Comparison of ENCODE assay signal across 14 cellular contexts in genomic region chr12:857611-858010, GRCh38.
DNase-seq lines count a peak whose midpoint lies in the region; ATAC-seq, FAIRE-seq and TF ChIP-seq lines count a peak whose summit lies in the region.
"Had no signal": no experiment of that assay in that cellular context is flagged by ENCODE, and none has a peak within 500 bp of the region (broad histone marks: within the 10 kb centered on the region; RNA-seq: fewer than 3 reads in every experiment).

No MANE protein-coding gene starts in this region.

- H3K9me3 ChIP-seq in breast epithelium (no peaks in the 10 kb centered on the region), astrocyte (ENCODE audit: insufficient read depth, low read depth, low read length) (no peaks in the 10 kb centered on the region), tibial artery (no peaks in the 10 kb centered on the region), pancreas (no peaks in the 10 kb centered on the region)
- H3K9me3 ChIP-seq: BLaER1 treated with 17β-estradiol and CSF1 and Interleukin-3, amounts not matched to agents 10 nM and 100 nM had no signal

- peaks cover 20% of the 10 kb centered on the region for H3K79me2 ChIP-seq in astrocyte (ENCODE audit: insufficient read depth, low read length)

- peak; percentile 88 for DNase-seq in MCF 10A (ENCODE audit: unreplicated experiment)
- DNase-seq in breast epithelium (ENCODE audit: low spot score in 2 of 2), result no peak
- DNase-seq in astrocyte (ENCODE audit: low read depth), result peak; percentile 76
- DNase-seq in hepatic stellate cell (ENCODE audit: low spot score), result peak; percentile 16
- DNase-seq in tibial artery, result peak; percentile 70 to 78
- DNase-seq in activated T-helper 2 cell treated with anti-CD3 and anti-CD28 coated beads, Interferon-gamma antibody, Interleukin-2, Interleukin-4, amounts not matched to agents 10 μg/mL and 5 μg/mL and 100 μg/mL, durations not matched to agents 14 hours and 24 hours and 36 hours (ENCODE audit: low spot score), result no peak
- DNase-seq in pancreas, result no peak
- DNase-seq: activated CD8-positive, alpha-beta memory T cell treated with anti-CD3 and anti-CD28 coated beads, Interleukin-2, amount 10 ng/mL, durations not matched to agents 7 days and 5 days; NCI-H2171 treated with DMSO at 0.1 percent for 48 hours; stimulated activated naive CD8-positive, alpha-beta T cell treated with anti-CD3 and anti-CD28 coated beads, Interleukin-15, Interleukin-2, amounts not matched to agents 100 U/mL and 50 U/mL, for 24 hours had no signal

- no TSS peak for BruUV-seq in MCF 10A (replicated peaks; lab: Mats Ljungman, UMichigan)

- ATAC-seq in pancreas (no peak), GM18861 (IDR thresholded peaks at IDR 0.05; ENCODE audit: unreplicated experiment) (no peak)
- ATAC-seq: activated CD8-positive, alpha-beta memory T cell treated with anti-CD3 and anti-CD28 coated beads, Interleukin-2, amount 10 ng/mL, durations not matched to agents 7 days and 5 days; stimulated activated naive CD8-positive, alpha-beta T cell treated with anti-CD3 and anti-CD28 coated beads, Interleukin-15, Interleukin-2, amounts not matched to agents 100 U/mL and 50 U/mL, for 24 hours had no signal

- intact Hi-C loops in MCF 10A (cut with micrococcal nuclease) (loop anchor here (1.0 kb wide), 1 partner anchor 41 kb away; no protein-coding TSS in a partner anchor), breast epithelium (cut with DNase I; ENCODE audit: low total_unique reads) (no loop called here), tibial artery (cut with DNase I; ENCODE audit: low total_unique reads) (no loop called here), pancreas (cut with DNase I) (no loop called here)
- intact Hi-C loops in activated T-helper 2 cell treated with anti-CD3 and anti-CD28 coated beads, Interferon-gamma antibody, Interleukin-2, Interleukin-4, amounts not matched to agents 10 μg/mL and 5 μg/mL and 100 μg/mL, durations not matched to agents 14 hours and 24 hours and 36 hours (cut with micrococcal nuclease), result no loop called here

- no peak for TF ChIP-seq CTCF in MCF 10A (IDR thresholded peaks at IDR 0.05; ENCODE audit: unreplicated experiment)
- TF ChIP-seq CTCF in breast epithelium (IDR thresholded peaks at IDR 0.05), result no peak
- TF ChIP-seq CTCF in astrocyte (IDR thresholded peaks at IDR 0.05; ENCODE audit: insufficient read depth, low read depth, low read length), result no peak
- TF ChIP-seq CTCF in tibial artery (IDR thresholded peaks at IDR 0.05), result no peak
- no peak for TF ChIP-seq CTCF in pancreas (IDR thresholded peaks at IDR 0.05)

- no peak overlapping the region for H3K27ac ChIP-seq in breast epithelium
- peak overlapping the region; percentile 9 for H3K27ac ChIP-seq in astrocyte (ENCODE audit: low read depth, low read length)
- H3K27ac ChIP-seq in tibial artery, result peak overlapping the region; percentile 32 to 47
- no peak overlapping the region for H3K27ac ChIP-seq in pancreas
- H3K27ac ChIP-seq: BLaER1 treated with 17β-estradiol and CSF1 and Interleukin-3, amounts not matched to agents 10 nM and 100 nM had no signal

- peak overlapping the region; percentile 7 for H3K4me2 ChIP-seq in astrocyte (ENCODE audit: low read length)
- H3K4me2 ChIP-seq: BLaER1 treated with 17β-estradiol and CSF1 and Interleukin-3, amounts not matched to agents 10 nM and 100 nM had no signal

- peaks cover 5% of the 10 kb centered on the region for H4K20me1 ChIP-seq in astrocyte (ENCODE audit: insufficient read depth, low read length)

- H3K4me1 ChIP-seq in breast epithelium (no peaks in the 10 kb centered on the region), astrocyte (ENCODE audit: insufficient read depth, low read length) (peaks cover 11% of the 10 kb centered on the region), tibial artery (peaks cover 0 to 48% (median 10%) of the 10 kb centered on the region in 4 donors), pancreas (peaks cover 0 to 5% (median 0%) of the 10 kb centered on the region in 3 donors)
- H3K4me1 ChIP-seq: BLaER1 treated with 17β-estradiol and CSF1 and Interleukin-3, amounts not matched to agents 10 nM and 100 nM had no signal

- 97% methylated on average over 5 of the region's 5 CpGs for WGBS in pancreas, 2 donors

- H3K4me1 Mint-ChIP-seq in MCF 10A (ENCODE audit: insufficient read depth, unreplicated experiment), result peaks cover 24% of the 10 kb centered on the region
- H3K4me1 Mint-ChIP-seq in astrocyte (ENCODE audit: low read depth, unreplicated experiment), result peaks cover 16% of the 10 kb centered on the region
- H3K4me1 Mint-ChIP-seq in activated T-helper 2 cell treated with anti-CD3 and anti-CD28 coated beads, Interferon-gamma antibody, Interleukin-2, Interleukin-4, amounts not matched to agents 10 μg/mL and 5 μg/mL and 100 μg/mL, durations not matched to agents 14 hours and 24 hours and 36 hours (ENCODE audit: low read depth), result peaks cover 3% of the 10 kb centered on the region

- H3K4me3 ChIP-seq in breast epithelium, result no peak overlapping the region
- no peak overlapping the region for H3K4me3 ChIP-seq in astrocyte (ENCODE audit: insufficient read depth, low read depth, low read length)
- H3K4me3 ChIP-seq in tibial artery, result no peak overlapping the region
- H3K4me3 ChIP-seq in pancreas, result no peak overlapping the region
- H3K4me3 ChIP-seq: BLaER1 treated with 17β-estradiol and CSF1 and Interleukin-3, amounts not matched to agents 10 nM and 100 nM; coronary artery had no signal

- H3K27me3 Mint-ChIP-seq in MCF 10A (ENCODE audit: insufficient read depth, unreplicated experiment) (no peaks in the 10 kb centered on the region), astrocyte (ENCODE audit: low read depth, unreplicated experiment) (no peaks in the 10 kb centered on the region)
- H3K27me3 Mint-ChIP-seq in activated T-helper 2 cell treated with anti-CD3 and anti-CD28 coated beads, Interferon-gamma antibody, Interleukin-2, Interleukin-4, amounts not matched to agents 10 μg/mL and 5 μg/mL and 100 μg/mL, durations not matched to agents 14 hours and 24 hours and 36 hours (ENCODE audit: low read depth), result no peaks in the 10 kb centered on the region
- H3K27me3 Mint-ChIP-seq: activated CD8-positive, alpha-beta memory T cell treated with anti-CD3 and anti-CD28 coated beads, Interleukin-2, amount 10 ng/mL, durations not matched to agents 7 days and 5 days had no signal

- peak overlapping the region; percentile 47 for H3K4me3 Mint-ChIP-seq in MCF 10A (ENCODE audit: unreplicated experiment)
- no peak overlapping the region for H3K4me3 Mint-ChIP-seq in astrocyte (ENCODE audit: unreplicated experiment)
- H3K4me3 Mint-ChIP-seq in activated T-helper 2 cell treated with anti-CD3 and anti-CD28 coated beads, Interferon-gamma antibody, Interleukin-2, Interleukin-4, amounts not matched to agents 10 μg/mL and 5 μg/mL and 100 μg/mL, durations not matched to agents 14 hours and 24 hours and 36 hours (ENCODE audit: low read depth), result no peak overlapping the region
- H3K4me3 Mint-ChIP-seq: activated CD8-positive, alpha-beta memory T cell treated with anti-CD3 and anti-CD28 coated beads, Interleukin-2, amount 10 ng/mL, durations not matched to agents 7 days and 5 days had no signal

- CTCF ChIA-PET in MCF 10A (lab: Yijun Ruan, JAX), result interaction anchor here (0.6 to 5.0 kb wide), 11 partner anchors 9 to 288 kb away, joined by 3 to 45 read pairs (median 4); no protein-coding TSS in a partner anchor

- TF ChIP-seq POLR2A in breast epithelium (IDR thresholded peaks at IDR 0.05), result no peak

- no peak overlapping the region for H3K9ac ChIP-seq in astrocyte (ENCODE audit: low read length)
- H3K9ac ChIP-seq: BLaER1 treated with 17β-estradiol and CSF1 and Interleukin-3, amounts not matched to agents 10 nM and 100 nM had no signal

- POLR2A ChIA-PET in MCF 10A (lab: Yijun Ruan, JAX), result interaction anchor here (0.6 to 11.4 kb wide), 24 partner anchors 9 to 748 kb away, joined by 3 to 142 read pairs (median 6); partner anchors contain the start of gene RAD52

- H3K27me3 ChIP-seq in breast epithelium (no peaks in the 10 kb centered on the region), astrocyte (ENCODE audit: insufficient read depth, low read length) (no peaks in the 10 kb centered on the region), tibial artery (no peaks in the 10 kb centered on the region), pancreas (no peaks in the 10 kb centered on the region)
- H3K27me3 ChIP-seq: BLaER1 treated with 17β-estradiol and CSF1 and Interleukin-3, amounts not matched to agents 10 nM and 100 nM had no signal

- no peaks in the 10 kb centered on the region for H3K36me3 ChIP-seq in breast epithelium
- H3K36me3 ChIP-seq in astrocyte (ENCODE audit: insufficient read depth, low read length), result peaks cover 19% of the 10 kb centered on the region
- peaks cover 17 to 51% (median 29%) of the 10 kb centered on the region in 3 donors for H3K36me3 ChIP-seq in tibial artery
- H3K36me3 ChIP-seq in pancreas, result peaks cover 0 to 21% (median 0%) of the 10 kb centered on the region in 3 donors

- peak overlapping the region; percentile 92 for H3K27ac Mint-ChIP-seq in MCF 10A (ENCODE audit: low read depth, unreplicated experiment)
- peak overlapping the region; percentile 72 for H3K27ac Mint-ChIP-seq in astrocyte (ENCODE audit: unreplicated experiment)
- H3K27ac Mint-ChIP-seq in activated T-helper 2 cell treated with anti-CD3 and anti-CD28 coated beads, Interferon-gamma antibody, Interleukin-2, Interleukin-4, amounts not matched to agents 10 μg/mL and 5 μg/mL and 100 μg/mL, durations not matched to agents 14 hours and 24 hours and 36 hours, result no peak overlapping the region
- H3K27ac Mint-ChIP-seq: activated CD8-positive, alpha-beta memory T cell treated with anti-CD3 and anti-CD28 coated beads, Interleukin-2, amount 10 ng/mL, durations not matched to agents 7 days and 5 days had no signal

- H3K36me3 Mint-ChIP-seq in MCF 10A (ENCODE audit: insufficient read depth, unreplicated experiment) (peaks cover 42% of the 10 kb centered on the region), astrocyte (ENCODE audit: low read depth, unreplicated experiment) (peaks cover 7% of the 10 kb centered on the region)
- peaks cover 61% of the 10 kb centered on the region for H3K36me3 Mint-ChIP-seq in activated T-helper 2 cell treated with anti-CD3 and anti-CD28 coated beads, Interferon-gamma antibody, Interleukin-2, Interleukin-4, amounts not matched to agents 10 μg/mL and 5 μg/mL and 100 μg/mL, durations not matched to agents 14 hours and 24 hours and 36 hours (ENCODE audit: low read depth)

- no peak overlapping the region for H2AFZ ChIP-seq in astrocyte (ENCODE audit: low read depth, low read length)

- H3K9me3 Mint-ChIP-seq in MCF 10A (ENCODE audit: unreplicated experiment), result no peaks in the 10 kb centered on the region
- no peaks in the 10 kb centered on the region for H3K9me3 Mint-ChIP-seq in astrocyte (ENCODE audit: unreplicated experiment)
- H3K9me3 Mint-ChIP-seq in activated T-helper 2 cell treated with anti-CD3 and anti-CD28 coated beads, Interferon-gamma antibody, Interleukin-2, Interleukin-4, amounts not matched to agents 10 μg/mL and 5 μg/mL and 100 μg/mL, durations not matched to agents 14 hours and 24 hours and 36 hours, result no peaks in the 10 kb centered on the region

- peak; percentile 91 for FAIRE-seq in astrocyte (lab: Jason Lieb, UNC)
- no peak for FAIRE-seq in pancreas (lab: Jason Lieb, UNC)
- FAIRE-seq: islet of Langerhans had no signal

Comparison
In these comparisons a context has a peak if more than half of its experiments do, and no peak if none do; other contexts are left out.
1. DNase-seq: peak in MCF 10A (single experiment), astrocyte (single experiment), hepatic stellate cell (single experiment) and tibial artery (2 of 2); none in breast epithelium (0 of 2), activated T-helper 2 cell treated with anti-CD3 and anti-CD28 coated beads, Interferon-gamma antibody, Interleukin-2, Interleukin-4, amounts not matched to agents 10 μg/mL and 5 μg/mL and 100 μg/mL, durations not matched to agents 14 hours and 24 hours and 36 hours (single experiment) and pancreas (0 of 6).
2. H3K27ac ChIP-seq: peak in astrocyte (single experiment) and tibial artery (2 of 2); none in breast epithelium (0 of 2) and pancreas (0 of 4).